ENCODE assay signal across 16 cellular contexts in genomic region chr9:112002847-112003457, GRCh38.
DNase-seq lines count a peak whose midpoint lies in the region; ATAC-seq and TF ChIP-seq lines count a peak whose summit lies in the region.
"Had no signal": no experiment of that assay in that cellular context is flagged by ENCODE, and none has a peak within 500 bp of the region (broad histone marks: within the 10 kb centered on the region; RNA-seq: fewer than 3 reads in every experiment).

No MANE protein-coding gene starts in this region.

- no peak for DNase-seq in activated naive CD4-positive, alpha-beta T cell treated with anti-CD3 and anti-CD28 coated beads, Interleukin-2, amount 10 ng/mL, durations not matched to agents 7 days and 5 days
- no peak for DNase-seq in activated naive CD4-positive, alpha-beta T cell treated with Interleukin-2 at 50 U/mL for 16 hours
- DNase-seq in fibroblast of peridontal ligament (ENCODE audit: extremely low read depth) (peak; percentile 50), foreskin melanocyte (no peak), tibial nerve (ENCODE audit: low spot score in 2 of 2) (no peak), posterior vena cava (ENCODE audit: low spot score) (no peak)
- DNase-seq in stimulated activated naive B cell treated with anti-CD40 and anti-IgM and Interleukin-4, amounts not matched to agents 10 μg/mL and 1 μg/mL and 100 μg/mL, for 72 hours, result no peak
- DNase-seq: ACHN; activated T-cell treated with anti-CD3 and anti-CD28 coated beads, Interleukin-2, amount 50 U/mL, for 24 hours; amniotic stem cell; NCI-H1694 treated with DMSO at 0.1 percent for 48 hours; NCI-H524 treated with DMSO at 0.1 percent for 48 hours; SW 1271 had no signal

- no peaks in the 10 kb centered on the region for H3K36me3 ChIP-seq in tibial nerve
- H3K36me3 ChIP-seq: suprapubic skin had no signal

- H3K4me3 ChIP-seq in WI38 (ENCODE audit: low read depth, low read length) (peak overlapping the region; percentile 28; the same call in 1 of the 2 replicates), tibial nerve (no peak overlapping the region)
- H3K4me3 ChIP-seq: suprapubic skin had no signal

- H3K4me3 Mint-ChIP-seq in activated naive CD4-positive, alpha-beta T cell treated with anti-CD3 and anti-CD28 coated beads, Interleukin-2, amount 10 ng/mL, durations not matched to agents 7 days and 5 days, result no peak overlapping the region
- no peak overlapping the region for H3K4me3 Mint-ChIP-seq in stimulated activated naive B cell treated with anti-CD40 and anti-IgM and Interleukin-4, amounts not matched to agents 10 μg/mL and 1 μg/mL and 100 μg/mL, for 72 hours
- H3K4me3 Mint-ChIP-seq: activated T-cell treated with anti-CD3 and anti-CD28 coated beads, Interleukin-2, amount 50 U/mL, for 24 hours had no signal

- ATAC-seq in stimulated activated naive B cell treated with anti-CD40 and anti-IgM and Interleukin-4, amounts not matched to agents 10 μg/mL and 1 μg/mL and 100 μg/mL, for 72 hours (replicated peaks), result peak; percentile 17 to 21

- CTCF ChIA-PET in activated naive CD4-positive, alpha-beta T cell treated with anti-CD3 and anti-CD28 coated beads, Interleukin-2, amount 10 ng/mL, durations not matched to agents 7 days and 5 days (lab: Charles Lee), result no interaction called here

- no peak for TF ChIP-seq EP300 in tibial nerve (IDR thresholded peaks at IDR 0.05)

- no peak for TF ChIP-seq POLR2A in tibial nerve (IDR thresholded peaks at IDR 0.05)

- H3K4me1 Mint-ChIP-seq in activated naive CD4-positive, alpha-beta T cell treated with anti-CD3 and anti-CD28 coated beads, Interleukin-2, amount 10 ng/mL, durations not matched to agents 7 days and 5 days, result peaks cover 48% of the 10 kb centered on the region
- peaks cover 43 to 62% of the 10 kb centered on the region in 2 donors for H3K4me1 Mint-ChIP-seq in stimulated activated naive B cell treated with anti-CD40 and anti-IgM and Interleukin-4, amounts not matched to agents 10 μg/mL and 1 μg/mL and 100 μg/mL, for 72 hours

- H3K27me3 ChIP-seq in tibial nerve, result no peaks in the 10 kb centered on the region
- H3K27me3 ChIP-seq: suprapubic skin had no signal

- H3K4me1 ChIP-seq in tibial nerve, result no peaks in the 10 kb centered on the region
- H3K4me1 ChIP-seq: suprapubic skin had no signal

- no peaks in the 10 kb centered on the region for H3K9me3 Mint-ChIP-seq in activated naive CD4-positive, alpha-beta T cell treated with anti-CD3 and anti-CD28 coated beads, Interleukin-2, amount 10 ng/mL, durations not matched to agents 7 days and 5 days
- H3K9me3 Mint-ChIP-seq in stimulated activated naive B cell treated with anti-CD40 and anti-IgM and Interleukin-4, amounts not matched to agents 10 μg/mL and 1 μg/mL and 100 μg/mL, for 72 hours, result no peaks in the 10 kb centered on the region
- H3K9me3 Mint-ChIP-seq: activated T-cell treated with anti-CD3 and anti-CD28 coated beads, Interleukin-2, amount 50 U/mL, for 24 hours had no signal

- intact Hi-C loops in posterior vena cava (cut with DNase I), result no loop called here

- H3K36me3 Mint-ChIP-seq in activated naive CD4-positive, alpha-beta T cell treated with anti-CD3 and anti-CD28 coated beads, Interleukin-2, amount 10 ng/mL, durations not matched to agents 7 days and 5 days, result peaks cover 3% of the 10 kb centered on the region
- peaks cover 0 to 3% of the 10 kb centered on the region in 2 donors for H3K36me3 Mint-ChIP-seq in stimulated activated naive B cell treated with anti-CD40 and anti-IgM and Interleukin-4, amounts not matched to agents 10 μg/mL and 1 μg/mL and 100 μg/mL, for 72 hours

- 92 to 94% methylated on average over 11 of the region's 11 CpGs for WGBS in tibial nerve, 2 donors

- peak overlapping the region; percentile 90 for H3K27ac Mint-ChIP-seq in activated naive CD4-positive, alpha-beta T cell treated with anti-CD3 and anti-CD28 coated beads, Interleukin-2, amount 10 ng/mL, durations not matched to agents 7 days and 5 days
- peak overlapping the region; percentile 47 for H3K27ac Mint-ChIP-seq in stimulated activated naive B cell treated with anti-CD40 and anti-IgM and Interleukin-4, amounts not matched to agents 10 μg/mL and 1 μg/mL and 100 μg/mL, for 72 hours

- H3K9me3 ChIP-seq in tibial nerve, result no peaks in the 10 kb centered on the region
- H3K9me3 ChIP-seq: suprapubic skin had no signal

- H3K27me3 Mint-ChIP-seq in activated naive CD4-positive, alpha-beta T cell treated with anti-CD3 and anti-CD28 coated beads, Interleukin-2, amount 10 ng/mL, durations not matched to agents 7 days and 5 days, result peaks cover 19% of the 10 kb centered on the region
- H3K27me3 Mint-ChIP-seq in stimulated activated naive B cell treated with anti-CD40 and anti-IgM and Interleukin-4, amounts not matched to agents 10 μg/mL and 1 μg/mL and 100 μg/mL, for 72 hours, result no peaks in the 10 kb centered on the region
- H3K27me3 Mint-ChIP-seq: activated T-cell treated with anti-CD3 and anti-CD28 coated beads, Interleukin-2, amount 50 U/mL, for 24 hours had no signal

- TF ChIP-seq CTCF in WI38 (IDR thresholded peaks at IDR 0.05; ENCODE audit: low read depth, low read length) (no peak), tibial nerve (IDR thresholded peaks at IDR 0.05) (no peak)

- H3K27ac ChIP-seq in tibial nerve, result no peak overlapping the region
- H3K27ac ChIP-seq: HL-60, suprapubic skin had no signal
